In genomic region chr12:75579552-75579951, GRCh38 we compare ENCODE assay signal across 27 cellular contexts.
DNase-seq lines count a peak whose midpoint lies in the region; ATAC-seq and TF ChIP-seq lines count a peak whose summit lies in the region.
"Had no signal": no experiment of that assay in that cellular context is flagged by ENCODE, and none has a peak within 500 bp of the region (broad histone marks: within the 10 kb centered on the region; RNA-seq: fewer than 3 reads in every experiment).

No MANE protein-coding gene starts in this region.

- peak overlapping the region; percentile 47 for H3K4me3 Mint-ChIP-seq in glutamatergic neuron (ENCODE audit: unreplicated experiment)
- H3K4me3 Mint-ChIP-seq: activated naive CD8-positive, alpha-beta T cell; activated T-cell treated with anti-CD3 and anti-CD28 coated beads, Interleukin-2, amount 50 U/mL, for 24 hours; CD4-positive, CD25-positive, alpha-beta regulatory T cell; H9; mesothelial cell of epicardium; stimulated activated naive CD8-positive, alpha-beta T cell treated with anti-CD3 and anti-CD28 coated beads, Interleukin-15, amount 100 ng/mL, for 72 hours; T-helper 1 cell treated with Interleukin-12 subunit alpha and Interleukin-12 subunit beta and Interleukin-4 antibody, amounts not matched to agents 30 μg/mL and 1 μg/mL, for 36 hours had no signal

- peak; percentile 8 for DNase-seq in NCI-H2107 treated with DMSO at 0.1 percent for 48 hours (lab: John Stamatoyannopoulos, UW; ENCODE audit: unreplicated experiment)
- DNase-seq in NCI-H2107 (lab: John Stamatoyannopoulos, UW): no peak
- DNase-seq in NCI-H146 treated with DMSO at 0.1 percent for 48 hours (lab: John Stamatoyannopoulos, UW; ENCODE audit: unreplicated experiment): peak; percentile 29
- DNase-seq in NCI-H524 treated with DMSO at 0.1 percent for 48 hours (lab: John Stamatoyannopoulos, UW): peak; percentile 78
- DNase-seq in glutamatergic neuron: no peak
- DNase-seq in NCI-H2196 treated with DMSO at 0.1 percent for 48 hours (lab: John Stamatoyannopoulos, UW; ENCODE audit: unreplicated experiment): no peak
- DNase-seq: activated CD4-positive, CD25-positive, alpha-beta regulatory T cell; activated effector memory CD4-positive, alpha-beta T cell treated with anti-CD3 and anti-CD28 coated beads, Interleukin-2, amount 50 U/mL, for 16 hours; activated T-cell treated with anti-CD3 and anti-CD28 coated beads, Interleukin-2, amount 50 U/mL, for 24 hours; AML-193; CD4-positive, CD25-positive, alpha-beta regulatory T cell; gastrocnemius medialis; H9; kidney glomerular epithelial cell; MV-4-11; NCI-H2029 treated with DMSO at 0.1 percent for 48 hours; NCI-H774; stimulated activated CD4-positive, alpha-beta T cell treated with anti-CD3 and anti-CD28 coated beads, Interleukin-12 subunit alpha, Interleukin-12 subunit beta, amount 100 ng/mL, for 4 hours; stimulated activated CD4-positive, alpha-beta T cell treated with anti-CD3 and anti-CD28 coated beads, Interleukin-2, amount 100 ng/mL, for 48 hours; stimulated activated naive CD8-positive, alpha-beta T cell treated with anti-CD3 and anti-CD28 coated beads, Interleukin-15, amount 100 ng/mL, for 72 hours had no signal

- H3K9me3 Mint-ChIP-seq in glutamatergic neuron (ENCODE audit: unreplicated experiment): peaks cover 8% of the 10 kb centered on the region
- H3K9me3 Mint-ChIP-seq: activated T-cell treated with anti-CD3 and anti-CD28 coated beads, Interleukin-2, amount 50 U/mL, for 24 hours; H9; mesothelial cell of epicardium; stimulated activated naive CD8-positive, alpha-beta T cell treated with anti-CD3 and anti-CD28 coated beads, Interleukin-15, amount 100 ng/mL, for 72 hours; T-helper 1 cell treated with Interleukin-12 subunit alpha and Interleukin-12 subunit beta and Interleukin-4 antibody, amounts not matched to agents 30 μg/mL and 1 μg/mL, for 36 hours had no signal

- peaks cover 23% of the 10 kb centered on the region for H3K4me1 Mint-ChIP-seq in glutamatergic neuron (ENCODE audit: low read depth, unreplicated experiment)
- H3K4me1 Mint-ChIP-seq: CD4-positive, CD25-positive, alpha-beta regulatory T cell; stimulated activated naive CD8-positive, alpha-beta T cell treated with anti-CD3 and anti-CD28 coated beads, Interleukin-15, amount 100 ng/mL, for 72 hours had no signal

- no peak for TF ChIP-seq CTCF in glutamatergic neuron (IDR thresholded peaks at IDR 0.05; ENCODE audit: partially characterized antibody, unreplicated experiment)

- ATAC-seq in GM21825 (IDR thresholded peaks at IDR 0.05; ENCODE audit: unreplicated experiment) (no peak), HG03469 (IDR thresholded peaks at IDR 0.05; ENCODE audit: unreplicated experiment) (no peak)
- ATAC-seq: gastrocnemius medialis; sciatic nerve; SK-N-SH treated with all-trans-retinoic acid at 6 μM for 48 hours; stimulated activated naive CD8-positive, alpha-beta T cell treated with anti-CD3 and anti-CD28 coated beads, Interleukin-15, amount 100 ng/mL, for 72 hours had no signal

- H3K36me3 Mint-ChIP-seq in glutamatergic neuron (ENCODE audit: unreplicated experiment): no peaks in the 10 kb centered on the region
- H3K36me3 Mint-ChIP-seq: activated naive CD8-positive, alpha-beta T cell; CD4-positive, CD25-positive, alpha-beta regulatory T cell; mesothelial cell of epicardium had no signal

- H3K27me3 Mint-ChIP-seq in glutamatergic neuron (ENCODE audit: unreplicated experiment): peaks cover 4% of the 10 kb centered on the region
- H3K27me3 Mint-ChIP-seq: activated naive CD8-positive, alpha-beta T cell; CD4-positive, CD25-positive, alpha-beta regulatory T cell had no signal

- peak overlapping the region; percentile 94 for H3K27ac Mint-ChIP-seq in glutamatergic neuron (ENCODE audit: unreplicated experiment)
- H3K27ac Mint-ChIP-seq: activated naive CD8-positive, alpha-beta T cell; activated T-cell treated with anti-CD3 and anti-CD28 coated beads, Interleukin-2, amount 50 U/mL, for 24 hours; CD4-positive, CD25-positive, alpha-beta regulatory T cell; H9; mesothelial cell of epicardium; T-helper 1 cell treated with Interleukin-12 subunit alpha and Interleukin-12 subunit beta and Interleukin-4 antibody, amounts not matched to agents 30 μg/mL and 1 μg/mL, for 36 hours had no signal

Comparison
In these comparisons a context has a peak if more than half of its experiments do, and no peak if none do; other contexts are left out.
1. DNase-seq: peak in NCI-H2107 treated with DMSO at 0.1 percent for 48 hours (single experiment), NCI-H146 treated with DMSO at 0.1 percent for 48 hours (single experiment) and NCI-H524 treated with DMSO at 0.1 percent for 48 hours (single experiment); none in NCI-H2107 (single experiment), glutamatergic neuron (single experiment) and NCI-H2196 treated with DMSO at 0.1 percent for 48 hours (single experiment).